In the genomic region with DNA sequence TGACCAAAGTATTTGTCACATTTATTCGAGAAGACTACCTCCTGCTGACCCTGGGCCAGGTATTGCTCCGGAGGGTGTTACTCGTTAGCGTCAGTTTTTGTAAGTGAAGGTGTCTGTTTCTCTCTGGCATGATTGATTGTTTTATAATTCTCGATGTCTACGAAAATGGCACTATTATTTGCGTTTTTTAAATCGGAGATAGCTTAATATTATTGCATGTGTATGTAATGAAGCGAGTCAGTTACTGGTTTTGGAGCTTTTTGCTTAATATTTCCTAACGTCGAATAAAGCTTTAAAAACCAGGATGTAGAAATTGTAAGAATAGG, we compare ENCODE assay signal across 8 cellular contexts. TPM values are rescaled to one million over a fixed set of nuclear protein-coding genes. Genes with fewer than 3 reads are reported as not detected.
DNase-seq lines count a peak whose midpoint lies in the region; ATAC-seq and TF ChIP-seq lines count a peak whose summit lies in the region.

No MANE protein-coding gene starts in this region.

- H3K36me3 Mint-ChIP-seq in T-helper 17 cell (ENCODE audit: low read depth): peaks cover 3% of the 10 kb centered on the region

- no peaks in the 10 kb centered on the region for H3K27me3 Mint-ChIP-seq in T-helper 17 cell

- no peak for ATAC-seq in T-helper 17 cell
- ATAC-seq in HG02678 (IDR thresholded peaks at IDR 0.05; ENCODE audit: unreplicated experiment): no peak

- peaks cover 24% of the 10 kb centered on the region for H3K4me1 Mint-ChIP-seq in T-helper 17 cell

- peak overlapping the region; percentile 93 for H3K4me3 ChIP-seq in GM12875 (ENCODE audit: low read depth, low read length)
- H3K4me3 ChIP-seq in fibroblast of the aortic adventitia (ENCODE audit: low read depth, low read length): peak overlapping the region; percentile 91
- H3K4me3 ChIP-seq in skeletal muscle cell (ENCODE audit: low read depth, low read length): peak overlapping the region; percentile 83

- H3K4me3 Mint-ChIP-seq in T-helper 17 cell: peak overlapping the region; percentile 96

- no peak for DNase-seq in T-helper 17 cell
- no peak for DNase-seq in fibroblast of the aortic adventitia (ENCODE audit: low read depth)
- DNase-seq in skeletal muscle cell (ENCODE audit: low read depth): no peak
- no peak for DNase-seq in activated gamma-delta T cell (lab: John Stamatoyannopoulos, UW)
- no peak for DNase-seq in medulla oblongata (ENCODE audit: extremely low spot score)
- no peak for DNase-seq in NCI-H146 (lab: John Stamatoyannopoulos, UW)

- H3K27ac Mint-ChIP-seq in T-helper 17 cell: peak overlapping the region; percentile 100

- H3K9me3 ChIP-seq in T-helper 17 cell (ENCODE audit: control insufficient read depth, low read length, poor library complexity, severe bottlenecking): no peaks in the 10 kb centered on the region

- TF ChIP-seq CTCF in GM12875 (IDR thresholded peaks at IDR 0.05; ENCODE audit: borderline replicate concordance, insufficient read depth, low read depth, low read length) (no peak), fibroblast of the aortic adventitia (IDR thresholded peaks at IDR 0.05; ENCODE audit: insufficient read depth, low read length) (no peak)

RNA-seq across cellular contexts. Expression of gene DZIP3, which starts 0.4 kb away (rescaled TPM):
- total RNA-seq in T-helper 17 cell (10 to 100 TPM; 14.3 to 15.1 TPM), fibroblast of the aortic adventitia (ENCODE audit: low replicate concordance) (16.7 and 27.6 TPM in 2 replicates)

RNA-seq across cellular contexts. Expression of gene CIP2A, which starts 0.7 kb away (rescaled TPM):
- total RNA-seq in T-helper 17 cell (1 to 10 TPM; 4.1 to 6.8 TPM), fibroblast of the aortic adventitia (ENCODE audit: low replicate concordance) (7.1 and 39.2 TPM in 2 replicates)
